In the genomic region with DNA sequence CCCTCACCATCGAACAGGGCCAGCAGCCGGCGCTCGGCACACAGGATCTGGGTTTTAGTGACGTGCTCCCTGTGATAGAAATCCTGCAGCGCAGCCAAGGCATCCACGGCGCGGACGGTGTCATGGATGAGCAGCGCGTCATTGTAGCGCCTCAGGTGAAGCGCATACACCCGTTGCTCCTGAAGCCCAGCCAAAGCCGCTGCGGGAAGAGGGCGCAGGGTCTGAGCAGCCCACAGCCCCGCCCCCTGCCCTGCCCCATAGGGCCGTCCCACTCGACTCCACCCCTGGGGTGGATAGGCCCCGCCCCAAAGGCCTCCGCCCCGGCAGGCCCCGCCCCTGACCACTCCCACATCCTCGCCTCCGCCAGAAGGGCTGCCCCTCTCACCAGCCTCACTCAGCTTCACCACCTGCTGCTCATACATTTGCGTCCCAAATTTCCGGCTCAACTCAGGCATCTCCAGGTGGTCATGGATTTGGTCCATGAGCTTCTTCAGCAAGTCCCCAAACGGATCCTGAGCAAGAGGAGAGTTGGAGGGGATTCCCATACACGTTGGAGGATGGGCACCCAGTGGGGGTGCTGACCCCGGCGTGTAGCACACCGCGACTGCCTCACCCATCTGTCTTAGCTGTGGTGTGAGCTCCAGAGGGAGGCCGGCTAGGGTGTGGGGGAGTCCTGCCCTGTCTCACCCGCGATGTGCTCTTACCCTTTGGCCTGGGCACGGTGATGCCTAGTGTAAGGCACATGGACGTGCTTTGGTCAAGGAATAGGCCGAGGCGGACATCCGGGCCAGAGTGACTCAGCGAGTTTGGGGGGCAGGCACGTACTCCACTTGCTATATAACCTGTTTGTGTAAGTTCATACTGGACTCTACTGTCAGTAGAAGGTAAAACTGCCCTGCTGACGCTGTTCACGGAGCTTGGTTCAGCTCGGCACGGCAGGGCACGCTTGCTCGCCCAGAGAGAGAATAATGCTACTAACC, we compare ENCODE assay signal across 8 cellular contexts. TPM values are rescaled to one million over a fixed set of nuclear protein-coding genes. Genes with fewer than 3 reads are reported as not detected.
DNase-seq lines count a peak whose midpoint lies in the region; ATAC-seq, FAIRE-seq and TF ChIP-seq lines count a peak whose summit lies in the region.

No MANE protein-coding gene starts in this region.

- TF ChIP-seq CTCF in AG04449 (IDR thresholded peaks at IDR 0.05; ENCODE audit: insufficient read depth, low read length, missing control alignments): no peak
- no peak for TF ChIP-seq CTCF in glutamatergic neuron (IDR thresholded peaks at IDR 0.05; ENCODE audit: partially characterized antibody, unreplicated experiment)
- no peak for TF ChIP-seq CTCF in prostate gland (IDR thresholded peaks at IDR 0.05)

- 58% methylated on average over 51 of the region's 51 CpGs for WGBS in prostate gland

- no peaks in the 10 kb centered on the region for H3K9me3 ChIP-seq in prostate gland

- no peaks in the 10 kb centered on the region for H3K9me3 Mint-ChIP-seq in glutamatergic neuron (ENCODE audit: unreplicated experiment)

- H3K27me3 ChIP-seq in prostate gland (replicated peaks; ENCODE audit: insufficient read depth): no peaks in the 10 kb centered on the region

- no peak overlapping the region for H3K27ac Mint-ChIP-seq in glutamatergic neuron (ENCODE audit: unreplicated experiment)

- H3K36me3 Mint-ChIP-seq in glutamatergic neuron (ENCODE audit: unreplicated experiment): no peaks in the 10 kb centered on the region

- peaks cover 0 to 5% of the 10 kb centered on the region in 2 donors for H3K36me3 ChIP-seq in prostate gland

- FAIRE-seq in urothelium cell line (lab: Jason Lieb, UNC): no peak

- CTCF ChIA-PET in AG04449 (lab: Yijun Ruan, JAX): interaction anchor here (0.9 to 25.6 kb wide), 8 partner anchors 9 to 145 kb away, joined by 3 to 451 read pairs (median 5); a partner anchor contains a TSS

- TF ChIP-seq POLR2A in prostate gland (IDR thresholded peaks at IDR 0.05): no peak

- no peak overlapping the region for H3K27ac ChIP-seq in prostate gland

- H3K4me3 Mint-ChIP-seq in glutamatergic neuron (ENCODE audit: unreplicated experiment): peak overlapping the region; percentile 76

- H3K4me3 ChIP-seq in AG04449 (ENCODE audit: low read depth, low read length) (peak overlapping the region; percentile 52), prostate gland (no peak overlapping the region)

- H3K4me1 Mint-ChIP-seq in glutamatergic neuron (ENCODE audit: low read depth, unreplicated experiment): peaks cover 3% of the 10 kb centered on the region

- no peak for DNase-seq in AG04449 (ENCODE audit: low read depth, low spot score)
- peak; percentile 72 for DNase-seq in HPDE6-E6E7 (ENCODE audit: extremely low spot score)
- DNase-seq in OCI-M1 (lab: John Stamatoyannopoulos, UW): peak; percentile 91
- DNase-seq in activated T-helper 1 cell treated with anti-CD3 and anti-CD28 coated beads, Interleukin-2, amount 50 U/mL, for 16 hours (ENCODE audit: low read depth in 1 of 2, low spot score in 1 of 2): peak; percentile 85 to 92
- peak; percentile 95 for DNase-seq in glutamatergic neuron
- peak; percentile 47 for DNase-seq in prostate gland (ENCODE audit: low spot score)
- DNase-seq in urothelium cell line (ENCODE audit: low spot score): peak; percentile 58

- intact Hi-C loops in prostate gland (cut with DNase I): no loop called here

- peak; percentile 60 for ATAC-seq in GM19328 (IDR thresholded peaks at IDR 0.05; ENCODE audit: unreplicated experiment)

- peaks cover 11% of the 10 kb centered on the region for H3K4me1 ChIP-seq in prostate gland (replicated peaks)

- H3K27me3 Mint-ChIP-seq in glutamatergic neuron (ENCODE audit: unreplicated experiment): peaks cover 6% of the 10 kb centered on the region

- POLR2A ChIA-PET in AG04449 (lab: Yijun Ruan, JAX): interaction anchor here (0.7 kb wide), 1 partner anchor 740 kb away, joined by 3 read pairs; no protein-coding TSS in a partner anchor

RNA-seq across cellular contexts. Expression of a gene that starts 4.6 kb away (rescaled TPM):
- total RNA-seq in glutamatergic neuron (ENCODE audit: unreplicated experiment) (0.42 TPM), prostate gland (10 to 100 TPM; 26.7 to 38.6 TPM)

RNA-seq across cellular contexts. Expression of a gene that starts 9.6 kb away (rescaled TPM):
- total RNA-seq in glutamatergic neuron (ENCODE audit: unreplicated experiment) (1.5 TPM), prostate gland (10 to 100 TPM in 1 of 2 donors, 1 to 10 TPM in 1; 2.3 to 11.8 TPM)

RNA-seq across cellular contexts. Expression of a gene that starts 13.3 kb away (rescaled TPM):
- total RNA-seq in glutamatergic neuron (ENCODE audit: unreplicated experiment) (29.3 TPM), prostate gland (10 to 100 TPM; 32.9 to 90.1 TPM)

RNA-seq across cellular contexts. Expression of a gene that starts 14.7 kb away (rescaled TPM):
- total RNA-seq in glutamatergic neuron (ENCODE audit: unreplicated experiment) (0.44 TPM), prostate gland (1 to 10 TPM in 1 of 2 donors, under 1 TPM in 1; 0.18 to 1.2 TPM)

RNA-seq across cellular contexts. Expression of a gene that starts 46.9 kb away (rescaled TPM):
- total RNA-seq in glutamatergic neuron (ENCODE audit: unreplicated experiment) (94.7 TPM), prostate gland (100 to 1,000 TPM; 124 to 146 TPM)

Comparison
In these comparisons a context has a peak if more than half of its experiments do, and no peak if none do; other contexts are left out.
1. RNA of a gene that starts 4.6 kb away (total RNA-seq): 26.7 to 38.6 TPM in prostate gland; 0.42 TPM in glutamatergic neuron (single experiment); every median in the first group is over 10 times any median in the second.